14 cellular contexts compared by ENCODE assay signal in the genomic region with DNA sequence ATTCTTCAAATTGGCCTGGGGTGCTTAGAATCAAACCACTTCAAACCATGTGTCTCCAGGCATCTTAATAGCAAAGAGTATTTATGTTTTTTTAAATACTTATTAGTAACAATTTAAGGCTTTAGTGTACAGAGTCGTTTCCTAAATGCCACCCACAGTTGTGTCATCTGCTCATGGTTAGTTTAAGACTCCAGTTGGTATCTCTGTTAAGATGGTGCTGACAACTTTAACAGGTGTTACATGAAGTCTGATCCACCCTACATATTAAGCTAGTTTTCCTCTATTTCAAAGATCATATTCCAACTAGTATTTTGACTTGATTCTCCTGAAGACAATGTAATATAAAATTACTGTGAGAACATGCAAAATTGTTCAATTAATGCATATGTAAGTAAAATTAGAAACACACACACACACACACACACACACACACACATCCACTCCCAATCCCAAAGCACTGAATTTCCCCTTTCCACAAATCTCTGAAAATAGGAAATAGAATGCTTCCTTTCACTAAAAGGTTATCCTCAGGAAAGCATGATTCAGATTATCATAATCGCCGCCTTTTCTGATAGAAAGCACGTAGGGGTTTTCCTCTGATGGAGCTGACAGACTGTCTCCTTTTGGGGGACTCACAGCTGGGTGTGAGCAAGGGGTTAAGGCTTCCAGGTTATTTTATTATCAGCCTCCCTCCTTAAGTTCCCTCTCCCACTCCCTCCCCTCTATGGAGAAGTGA. TPM values are rescaled to one million over a fixed set of nuclear protein-coding genes. Genes with fewer than 3 reads are reported as not detected.
DNase-seq lines count a peak whose midpoint lies in the region; ATAC-seq and TF ChIP-seq lines count a peak whose summit lies in the region.
"Had no signal": no experiment of that assay in that cellular context is flagged by ENCODE, and none has a peak within 500 bp of the region (broad histone marks: within the 10 kb centered on the region; RNA-seq: fewer than 3 reads in every experiment).

No MANE protein-coding gene starts in this region.

- no peak overlapping the region for H3K27ac Mint-ChIP-seq in nephron progenitor cell
- H3K27ac Mint-ChIP-seq in activated T-helper 1 cell treated with anti-CD3 and anti-CD28 coated beads, Interleukin-12 subunit alpha, Interleukin-12 subunit beta, Interleukin-2, Interleukin-4 antibody, amounts not matched to agents 30 ng/mL and 10 ng/mL and 1 ng/mL, durations not matched to agents 14 hours and 24 hours and 36 hours, result no peak overlapping the region
- H3K27ac Mint-ChIP-seq: B cell had no signal

- H3K27me3 ChIP-seq in right atrium auricular region (no peaks in the 10 kb centered on the region), layer of hippocampus (ENCODE audit: control insufficient read depth, insufficient read depth, low read length) (no peaks in the 10 kb centered on the region)

- no peak overlapping the region for H3K4me3 ChIP-seq in right atrium auricular region

- H3K27ac ChIP-seq in right atrium auricular region, result peak overlapping the region in 1 of 2 donors; percentile 28
- H3K27ac ChIP-seq in layer of hippocampus (ENCODE audit: low read depth, low read length), result peak overlapping the region; percentile 89

- DNase-seq in left ventricle myocardium superior (no peak), right atrium auricular region (ENCODE audit: low spot score) (no peak), nephron progenitor cell (no peak), NCI-H2196 (lab: John Stamatoyannopoulos, UW; ENCODE audit: unreplicated experiment) (no peak)
- no peak for DNase-seq in activated T-helper 1 cell treated with anti-CD3 and anti-CD28 coated beads, Interleukin-12 subunit alpha, Interleukin-12 subunit beta, Interleukin-2, Interleukin-4 antibody, amounts not matched to agents 30 ng/mL and 10 ng/mL and 1 ng/mL, durations not matched to agents 14 hours and 24 hours and 36 hours (ENCODE audit: low spot score)
- DNase-seq: DMS79 treated with DMSO at 0.1 percent for 48 hours, NCI-H1105, NCI-H1694 treated with DMSO at 0.1 percent for 48 hours, NCI-H226, SIG-M5 had no signal

- intact Hi-C loops in left ventricle myocardium superior (cut with micrococcal nuclease), result no loop called here
- intact Hi-C loops in activated T-helper 1 cell treated with anti-CD3 and anti-CD28 coated beads, Interleukin-12 subunit alpha, Interleukin-12 subunit beta, Interleukin-2, Interleukin-4 antibody, amounts not matched to agents 30 ng/mL and 10 ng/mL and 1 ng/mL, durations not matched to agents 14 hours and 24 hours and 36 hours (cut with micrococcal nuclease), result loop anchor here (10.0 kb wide), 1 partner anchor 345 kb away; no protein-coding TSS in a partner anchor

- no peaks in the 10 kb centered on the region for H3K27me3 Mint-ChIP-seq in nephron progenitor cell (ENCODE audit: low read depth, poor library complexity)
- peaks cover 2% of the 10 kb centered on the region for H3K27me3 Mint-ChIP-seq in activated T-helper 1 cell treated with anti-CD3 and anti-CD28 coated beads, Interleukin-12 subunit alpha, Interleukin-12 subunit beta, Interleukin-2, Interleukin-4 antibody, amounts not matched to agents 30 ng/mL and 10 ng/mL and 1 ng/mL, durations not matched to agents 14 hours and 24 hours and 36 hours (ENCODE audit: insufficient read depth)

- H3K4me1 Mint-ChIP-seq in nephron progenitor cell, result peaks cover 60% of the 10 kb centered on the region
- no peaks in the 10 kb centered on the region for H3K4me1 Mint-ChIP-seq in activated T-helper 1 cell treated with anti-CD3 and anti-CD28 coated beads, Interleukin-12 subunit alpha, Interleukin-12 subunit beta, Interleukin-2, Interleukin-4 antibody, amounts not matched to agents 30 ng/mL and 10 ng/mL and 1 ng/mL, durations not matched to agents 14 hours and 24 hours and 36 hours (ENCODE audit: low read depth)
- H3K4me1 Mint-ChIP-seq: B cell had no signal

- ATAC-seq in left ventricle myocardium superior (peak; percentile 47), HG03520 (IDR thresholded peaks at IDR 0.05; ENCODE audit: unreplicated experiment) (no peak), GM19023 (IDR thresholded peaks at IDR 0.05; ENCODE audit: unreplicated experiment) (no peak)

- H3K36me3 ChIP-seq in right atrium auricular region, result no peaks in the 10 kb centered on the region

- H3K9me3 Mint-ChIP-seq in nephron progenitor cell, result no peaks in the 10 kb centered on the region
- no peaks in the 10 kb centered on the region for H3K9me3 Mint-ChIP-seq in activated T-helper 1 cell treated with anti-CD3 and anti-CD28 coated beads, Interleukin-12 subunit alpha, Interleukin-12 subunit beta, Interleukin-2, Interleukin-4 antibody, amounts not matched to agents 30 ng/mL and 10 ng/mL and 1 ng/mL, durations not matched to agents 14 hours and 24 hours and 36 hours

- peaks cover 0 to 30% of the 10 kb centered on the region in 2 donors for H3K4me1 ChIP-seq in right atrium auricular region

- TF ChIP-seq CTCF in right atrium auricular region (IDR thresholded peaks at IDR 0.05), result no peak
- TF ChIP-seq CTCF in nephron progenitor cell (IDR thresholded peaks at IDR 0.05), result no peak

- peak overlapping the region; percentile 23 for H3K4me3 Mint-ChIP-seq in nephron progenitor cell
- no peak overlapping the region for H3K4me3 Mint-ChIP-seq in activated T-helper 1 cell treated with anti-CD3 and anti-CD28 coated beads, Interleukin-12 subunit alpha, Interleukin-12 subunit beta, Interleukin-2, Interleukin-4 antibody, amounts not matched to agents 30 ng/mL and 10 ng/mL and 1 ng/mL, durations not matched to agents 14 hours and 24 hours and 36 hours
- H3K4me3 Mint-ChIP-seq: B cell had no signal

- peaks cover 29% of the 10 kb centered on the region for H3K36me3 Mint-ChIP-seq in nephron progenitor cell (ENCODE audit: low read depth)
- no peaks in the 10 kb centered on the region for H3K36me3 Mint-ChIP-seq in activated T-helper 1 cell treated with anti-CD3 and anti-CD28 coated beads, Interleukin-12 subunit alpha, Interleukin-12 subunit beta, Interleukin-2, Interleukin-4 antibody, amounts not matched to agents 30 ng/mL and 10 ng/mL and 1 ng/mL, durations not matched to agents 14 hours and 24 hours and 36 hours (ENCODE audit: low read depth)

- H3K9me3 ChIP-seq in right atrium auricular region, result no peaks in the 10 kb centered on the region

RNA-seq across cellular contexts. Expression of a gene that starts 10.5 kb away (rescaled TPM):
- total RNA-seq in left ventricle myocardium superior, result 20.6 TPM
- 10 to 100 TPM; 11.5 to 16.8 TPM for total RNA-seq in right atrium auricular region
- not detected in 2 replicates for total RNA-seq in activated T-helper 1 cell treated with anti-CD3 and anti-CD28 coated beads, Interleukin-12 subunit alpha, Interleukin-12 subunit beta, Interleukin-2, Interleukin-4 antibody, amounts not matched to agents 30 ng/mL and 10 ng/mL and 1 ng/mL, durations not matched to agents 14 hours and 24 hours and 36 hours
- total RNA-seq: B cell had no signal

Comparison
In these comparisons a context has a peak if more than half of its experiments do, and no peak if none do; other contexts are left out.
1. RNA of a gene that starts 10.5 kb away (total RNA-seq): 20.6 TPM in left ventricle myocardium superior (single experiment) and 11.5 to 16.8 TPM in right atrium auricular region; not detected in activated T-helper 1 cell treated with anti-CD3 and anti-CD28 coated beads, Interleukin-12 subunit alpha, Interleukin-12 subunit beta, Interleukin-2, Interleukin-4 antibody, amounts not matched to agents 30 ng/mL and 10 ng/mL and 1 ng/mL, durations not matched to agents 14 hours and 24 hours and 36 hours; every median in the first group is over 10 times any median in the second.